ENCODE assay signal across 30 cellular contexts in the genomic region with DNA sequence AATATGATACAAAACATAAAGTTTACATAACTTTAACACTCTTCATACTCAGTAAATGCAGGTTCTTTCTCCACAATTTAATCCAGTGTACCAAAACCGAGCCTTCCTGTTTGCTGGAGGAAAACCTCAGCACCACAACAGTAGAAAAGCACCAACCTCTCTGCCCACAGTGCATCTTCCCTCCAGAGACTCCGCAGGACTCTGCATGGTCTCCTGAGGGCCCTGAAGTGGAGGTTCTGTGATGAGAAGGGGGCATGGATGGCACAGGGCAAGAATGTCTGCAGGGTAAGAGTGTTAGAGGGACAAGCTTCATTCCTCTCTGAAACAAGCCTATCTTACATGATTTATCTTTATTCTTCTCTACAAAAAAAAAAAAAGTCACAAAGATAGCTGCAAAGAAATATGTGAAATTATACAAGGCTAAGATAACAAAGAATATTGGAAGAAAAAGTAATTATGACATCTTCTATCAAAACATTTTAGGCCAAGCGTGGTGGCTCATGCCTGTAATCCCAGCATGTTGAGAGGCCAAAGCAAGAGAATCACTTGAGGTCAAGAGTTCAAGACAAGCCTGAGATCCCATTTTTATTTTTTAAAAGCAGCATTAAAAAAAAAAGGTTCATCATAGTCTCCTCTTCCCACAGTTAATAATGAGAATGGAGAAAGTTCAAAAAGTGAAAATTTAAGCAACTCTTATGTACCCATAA.
"Had no signal": no experiment of that assay in that cellular context is flagged by ENCODE, and none has a peak within 500 bp of the region (broad histone marks: within the 10 kb centered on the region; RNA-seq: fewer than 3 reads in every experiment).

No MANE protein-coding gene starts in this region.

- H3K27me3 Mint-ChIP-seq: activated B cell treated with CpG ODN at 0.5 μM for 24 hours had no signal

- H3K4me3 ChIP-seq: ascending aorta, breast epithelium, cardiac muscle cell, colonic mucosa, heart left ventricle had no signal

- H3K9me3 ChIP-seq: ascending aorta, breast epithelium, colonic mucosa, heart left ventricle had no signal

- H3K36me3 ChIP-seq: ascending aorta, breast epithelium, cardiac muscle cell, colonic mucosa, heart left ventricle, WERI-Rb-1 had no signal

- H3K9me3 Mint-ChIP-seq: activated B cell treated with CpG ODN at 0.5 μM for 24 hours; activated CD4-positive, alpha-beta memory T cell treated with anti-CD3 and anti-CD28 coated beads, Interleukin-2, amount 10 ng/mL, durations not matched to agents 7 days and 5 days; activated CD4-positive, alpha-beta T cell treated with anti-CD3 and anti-CD28 coated beads, Interleukin-2, amount 10 ng/mL, durations not matched to agents 7 days and 5 days; activated naive CD4-positive, alpha-beta T cell treated with anti-CD3 and anti-CD28 coated beads, Interleukin-2, amount 10 ng/mL, durations not matched to agents 7 days and 5 days; activated naive CD4-positive, alpha-beta T cell treated with anti-CD3 and anti-CD28 coated beads, Interleukin-2, amount 50 U/mL, for 72 hours; activated naive CD8-positive, alpha-beta T cell treated with anti-CD3 and anti-CD28 coated beads, Interleukin-2, amount 10 ng/mL, durations not matched to agents 7 days and 5 days; activated T-cell treated with anti-CD3 and anti-CD28 coated beads, Interleukin-2, amount 50 U/mL, for 24 hours; activated T-cell treated with anti-CD3 and anti-CD28 coated beads, Interleukin-2, amount 50 U/mL, for 72 hours; brain; T-helper 2 cell treated with Interferon-gamma antibody and Interleukin-4, amounts not matched to agents 5 μg/mL and 100 μg/mL, for 36 hours had no signal

- H3K27ac ChIP-seq: ascending aorta, breast epithelium, cardiac muscle cell, colonic mucosa, epithelial cell of prostate, heart left ventricle, WERI-Rb-1 had no signal

- H3K36me3 Mint-ChIP-seq: activated naive CD4-positive, alpha-beta T cell treated with anti-CD3 and anti-CD28 coated beads, Interleukin-2, amount 10 ng/mL, durations not matched to agents 7 days and 5 days; activated naive CD4-positive, alpha-beta T cell treated with anti-CD3 and anti-CD28 coated beads, Interleukin-2, amount 50 U/mL, for 72 hours; activated naive CD8-positive, alpha-beta T cell treated with anti-CD3 and anti-CD28 coated beads, Interleukin-2, amount 10 ng/mL, durations not matched to agents 7 days and 5 days; brain had no signal

- DNase-seq: activated B cell treated with CpG ODN at 0.5 μM for 24 hours; activated CD4-positive, alpha-beta memory T cell treated with anti-CD3 and anti-CD28 coated beads, Interleukin-2, amount 10 ng/mL, durations not matched to agents 7 days and 5 days; activated CD4-positive, alpha-beta T cell treated with anti-CD3 and anti-CD28 coated beads for 36 hours; activated CD4-positive, alpha-beta T cell treated with anti-CD3 and anti-CD28 coated beads, Interleukin-2, amount 10 ng/mL, durations not matched to agents 7 days and 5 days; activated CD4-positive, alpha-beta T cell treated with anti-CD3 and anti-CD28 coated beads, Interleukin-2, amount 50 U/mL, for 4 hours; activated CD8-positive, alpha-beta memory T cell treated with anti-CD3 and anti-CD28 coated beads, Interleukin-2, amount 50 U/mL, for 48 hours; activated gamma-delta T cell; activated naive CD4-positive, alpha-beta T cell; activated naive CD4-positive, alpha-beta T cell treated with anti-CD3 and anti-CD28 coated beads, Interleukin-2, amount 10 ng/mL, durations not matched to agents 7 days and 5 days; activated naive CD8-positive, alpha-beta T cell treated with anti-CD3 and anti-CD28 coated beads, Interleukin-2, amount 10 ng/mL, durations not matched to agents 7 days and 5 days; activated T-cell treated with anti-CD3 and anti-CD28 coated beads for 4 hours; activated T-cell treated with anti-CD3 and anti-CD28 coated beads, Interleukin-2, amount 50 U/mL, for 24 hours; activated T-cell treated with anti-CD3 and anti-CD28 coated beads, Interleukin-2, amount 50 U/mL, for 72 hours; central memory CD4-positive, alpha-beta T cell; cerebellar nuclear complex; colonic mucosa; effector CD8-positive, alpha-beta T cell; foreskin fibroblast; heart left ventricle; T-helper 1 cell; T-helper 17 cell; T1000; WERI-Rb-1 had no signal

- H3K27ac Mint-ChIP-seq: activated B cell treated with CpG ODN at 0.5 μM for 24 hours; activated CD4-positive, alpha-beta memory T cell treated with anti-CD3 and anti-CD28 coated beads, Interleukin-2, amount 10 ng/mL, durations not matched to agents 7 days and 5 days; activated CD4-positive, alpha-beta T cell treated with anti-CD3 and anti-CD28 coated beads for 36 hours; activated CD4-positive, alpha-beta T cell treated with anti-CD3 and anti-CD28 coated beads, Interleukin-2, amount 10 ng/mL, durations not matched to agents 7 days and 5 days; activated naive CD4-positive, alpha-beta T cell treated with anti-CD3 and anti-CD28 coated beads, Interleukin-2, amount 10 ng/mL, durations not matched to agents 7 days and 5 days; activated naive CD8-positive, alpha-beta T cell treated with anti-CD3 and anti-CD28 coated beads, Interleukin-2, amount 10 ng/mL, durations not matched to agents 7 days and 5 days; activated T-cell treated with anti-CD3 and anti-CD28 coated beads, Interleukin-2, amount 50 U/mL, for 24 hours; activated T-cell treated with anti-CD3 and anti-CD28 coated beads, Interleukin-2, amount 50 U/mL, for 72 hours; brain; T-helper 17 cell; T-helper 2 cell treated with Interferon-gamma antibody and Interleukin-4, amounts not matched to agents 5 μg/mL and 100 μg/mL, for 36 hours had no signal

- H3K4me1 ChIP-seq: ascending aorta, breast epithelium, colonic mucosa, heart left ventricle had no signal

- H3K4me1 Mint-ChIP-seq: activated CD4-positive, alpha-beta T cell treated with anti-CD3 and anti-CD28 coated beads for 36 hours; brain had no signal

- H3K27me3 ChIP-seq: ascending aorta, breast epithelium, cardiac muscle cell, colonic mucosa had no signal

- H3K4me3 Mint-ChIP-seq: activated B cell treated with CpG ODN at 0.5 μM for 24 hours; activated CD4-positive, alpha-beta memory T cell treated with anti-CD3 and anti-CD28 coated beads, Interleukin-2, amount 10 ng/mL, durations not matched to agents 7 days and 5 days; activated CD4-positive, alpha-beta T cell treated with anti-CD3 and anti-CD28 coated beads for 36 hours; activated CD4-positive, alpha-beta T cell treated with anti-CD3 and anti-CD28 coated beads, Interleukin-2, amount 10 ng/mL, durations not matched to agents 7 days and 5 days; activated naive CD4-positive, alpha-beta T cell treated with anti-CD3 and anti-CD28 coated beads, Interleukin-2, amount 10 ng/mL, durations not matched to agents 7 days and 5 days; activated naive CD8-positive, alpha-beta T cell treated with anti-CD3 and anti-CD28 coated beads, Interleukin-2, amount 10 ng/mL, durations not matched to agents 7 days and 5 days; activated T-cell treated with anti-CD3 and anti-CD28 coated beads, Interleukin-2, amount 50 U/mL, for 24 hours; activated T-cell treated with anti-CD3 and anti-CD28 coated beads, Interleukin-2, amount 50 U/mL, for 72 hours; brain; T-helper 17 cell; T-helper 2 cell treated with Interferon-gamma antibody and Interleukin-4, amounts not matched to agents 5 μg/mL and 100 μg/mL, for 36 hours had no signal
